ENCODE assay signal across 1 cellular context in genomic region chr19:58449980-58450379, GRCh38. TPM values are rescaled to one million over a fixed set of nuclear protein-coding genes. Genes with fewer than 3 reads are reported as not detected.
"Had no signal": no experiment of that assay in that cellular context is flagged by ENCODE, and none has a peak within 500 bp of the region (broad histone marks: within the 10 kb centered on the region; RNA-seq: fewer than 3 reads in every experiment).

No MANE protein-coding gene starts in this region.

RNA-seq across cellular contexts. Expression of gene ZNF132, which starts 10.0 kb away (rescaled TPM):
- total RNA-seq: cardiac muscle cell had no signal
